Comparison of ENCODE assay signal across 1 cellular context in genomic region chr7:67264000-67264399, GRCh38.
TF ChIP-seq lines count a peak whose summit lies in the region.

No MANE protein-coding gene starts in this region.

TF ChIP-seq in K562, 482 proteins besides CTCF, POLR2A, EP300 and RAD21 (continued from another document):
- TF ChIP-seq YY1 (IDR thresholded peaks at IDR 0.05; ENCODE audit: borderline replicate concordance in 1 of 3, control insufficient read depth in 1 of 3, extremely low read depth in 1 of 3, insufficient read depth in 3 of 3, insufficient read length in 1 of 3, insufficient replicate concordance in 2 of 3, low read depth in 1 of 3, low read length in 2 of 3): peak in 2 of 3 experiments; percentile 54 to 84
- peak; percentile 27; the same call in 1 of the 2 replicates for TF ChIP-seq SMARCA5 (IDR thresholded peaks at IDR 0.05)
